ENCODE assay signal across 8 cellular contexts in genomic region chr15:85865070-85865684, GRCh38.
DNase-seq lines count a peak whose midpoint lies in the region; ATAC-seq and TF ChIP-seq lines count a peak whose summit lies in the region.

No MANE protein-coding gene starts in this region.

- ATAC-seq in GM18858 (IDR thresholded peaks at IDR 0.05; ENCODE audit: unreplicated experiment): no peak

- H3K9me3 Mint-ChIP-seq in activated T-helper 1 cell treated with anti-CD3 and anti-CD28 coated beads, Interleukin-12 subunit alpha, Interleukin-12 subunit beta, Interleukin-2, Interleukin-4 antibody, amounts not matched to agents 30 ng/mL and 10 ng/mL and 1 ng/mL, durations not matched to agents 14 hours and 24 hours and 36 hours: no peaks in the 10 kb centered on the region

- peaks cover 13% of the 10 kb centered on the region for H3K27me3 Mint-ChIP-seq in activated T-helper 1 cell treated with anti-CD3 and anti-CD28 coated beads, Interleukin-12 subunit alpha, Interleukin-12 subunit beta, Interleukin-2, Interleukin-4 antibody, amounts not matched to agents 30 ng/mL and 10 ng/mL and 1 ng/mL, durations not matched to agents 14 hours and 24 hours and 36 hours (ENCODE audit: insufficient read depth)

- peaks cover 30% of the 10 kb centered on the region for H3K27me3 ChIP-seq in HAP-1 (ENCODE audit: low read depth)

- H3K36me3 Mint-ChIP-seq in activated T-helper 1 cell treated with anti-CD3 and anti-CD28 coated beads, Interleukin-12 subunit alpha, Interleukin-12 subunit beta, Interleukin-2, Interleukin-4 antibody, amounts not matched to agents 30 ng/mL and 10 ng/mL and 1 ng/mL, durations not matched to agents 14 hours and 24 hours and 36 hours (ENCODE audit: low read depth): no peaks in the 10 kb centered on the region

- peak; percentile 4 for DNase-seq in NCI-H1092 treated with DMSO at 0.1 percent for 48 hours (lab: John Stamatoyannopoulos, UW)
- no peak for DNase-seq in NCI-H1092 (lab: John Stamatoyannopoulos, UW)
- peak; percentile 70 to 77 for DNase-seq in HAP-1 (ENCODE audit: low spot score in 2 of 2)
- DNase-seq in RPMI7951 (ENCODE audit: low read depth): peak; percentile 51
- peak; percentile 65 for DNase-seq in fibroblast of pulmonary artery (ENCODE audit: low read depth)
- peak in 8 of 10 donors; percentile 42 to 92 (median 50) for DNase-seq in posterior cingulate gyrus
- DNase-seq in activated T-helper 1 cell treated with anti-CD3 and anti-CD28 coated beads, Interleukin-12 subunit alpha, Interleukin-12 subunit beta, Interleukin-2, Interleukin-4 antibody, amounts not matched to agents 30 ng/mL and 10 ng/mL and 1 ng/mL, durations not matched to agents 14 hours and 24 hours and 36 hours (ENCODE audit: low spot score): no peak

- no peak overlapping the region for H3K27ac Mint-ChIP-seq in activated T-helper 1 cell treated with anti-CD3 and anti-CD28 coated beads, Interleukin-12 subunit alpha, Interleukin-12 subunit beta, Interleukin-2, Interleukin-4 antibody, amounts not matched to agents 30 ng/mL and 10 ng/mL and 1 ng/mL, durations not matched to agents 14 hours and 24 hours and 36 hours

- H3K4me1 ChIP-seq in HAP-1: no peaks in the 10 kb centered on the region

- H3K36me3 ChIP-seq in HAP-1 (replicated peaks): no peaks in the 10 kb centered on the region

- H3K4me3 Mint-ChIP-seq in activated T-helper 1 cell treated with anti-CD3 and anti-CD28 coated beads, Interleukin-12 subunit alpha, Interleukin-12 subunit beta, Interleukin-2, Interleukin-4 antibody, amounts not matched to agents 30 ng/mL and 10 ng/mL and 1 ng/mL, durations not matched to agents 14 hours and 24 hours and 36 hours: no peak overlapping the region

- in situ Hi-C loops in HAP-1 (cut with MboI; ENCODE audit: low sequenced_read_pairs): loop anchor here (5.0 to 10.0 kb wide), 2 partner anchors 362 to 880 kb away; no protein-coding TSS in a partner anchor

- TF ChIP-seq CTCF in fibroblast of pulmonary artery (IDR thresholded peaks at IDR 0.05; ENCODE audit: low read length, missing control alignments): peak; percentile 71

- intact Hi-C loops in posterior cingulate gyrus (cut with DNase I): no loop called here
- intact Hi-C loops in activated T-helper 1 cell treated with anti-CD3 and anti-CD28 coated beads, Interleukin-12 subunit alpha, Interleukin-12 subunit beta, Interleukin-2, Interleukin-4 antibody, amounts not matched to agents 30 ng/mL and 10 ng/mL and 1 ng/mL, durations not matched to agents 14 hours and 24 hours and 36 hours (cut with micrococcal nuclease): no loop called here

- H3K4me3 ChIP-seq in HAP-1 (no peak overlapping the region), fibroblast of pulmonary artery (replicated peaks; ENCODE audit: low read depth, low read length) (no peak overlapping the region)

- no peaks in the 10 kb centered on the region for H3K9me3 ChIP-seq in HAP-1

- H3K4me1 Mint-ChIP-seq in activated T-helper 1 cell treated with anti-CD3 and anti-CD28 coated beads, Interleukin-12 subunit alpha, Interleukin-12 subunit beta, Interleukin-2, Interleukin-4 antibody, amounts not matched to agents 30 ng/mL and 10 ng/mL and 1 ng/mL, durations not matched to agents 14 hours and 24 hours and 36 hours (ENCODE audit: low read depth): no peaks in the 10 kb centered on the region

Comparison
In these comparisons a context has a peak if more than half of its experiments do, and no peak if none do; other contexts are left out.
1. DNase-seq: peak in NCI-H1092 treated with DMSO at 0.1 percent for 48 hours (single experiment), HAP-1 (2 of 2), RPMI7951 (single experiment), fibroblast of pulmonary artery (single experiment) and posterior cingulate gyrus (8 of 10); none in NCI-H1092 (single experiment) and activated T-helper 1 cell treated with anti-CD3 and anti-CD28 coated beads, Interleukin-12 subunit alpha, Interleukin-12 subunit beta, Interleukin-2, Interleukin-4 antibody, amounts not matched to agents 30 ng/mL and 10 ng/mL and 1 ng/mL, durations not matched to agents 14 hours and 24 hours and 36 hours (single experiment).